Comparison of ENCODE assay signal across 14 cellular contexts in the genomic region with DNA sequence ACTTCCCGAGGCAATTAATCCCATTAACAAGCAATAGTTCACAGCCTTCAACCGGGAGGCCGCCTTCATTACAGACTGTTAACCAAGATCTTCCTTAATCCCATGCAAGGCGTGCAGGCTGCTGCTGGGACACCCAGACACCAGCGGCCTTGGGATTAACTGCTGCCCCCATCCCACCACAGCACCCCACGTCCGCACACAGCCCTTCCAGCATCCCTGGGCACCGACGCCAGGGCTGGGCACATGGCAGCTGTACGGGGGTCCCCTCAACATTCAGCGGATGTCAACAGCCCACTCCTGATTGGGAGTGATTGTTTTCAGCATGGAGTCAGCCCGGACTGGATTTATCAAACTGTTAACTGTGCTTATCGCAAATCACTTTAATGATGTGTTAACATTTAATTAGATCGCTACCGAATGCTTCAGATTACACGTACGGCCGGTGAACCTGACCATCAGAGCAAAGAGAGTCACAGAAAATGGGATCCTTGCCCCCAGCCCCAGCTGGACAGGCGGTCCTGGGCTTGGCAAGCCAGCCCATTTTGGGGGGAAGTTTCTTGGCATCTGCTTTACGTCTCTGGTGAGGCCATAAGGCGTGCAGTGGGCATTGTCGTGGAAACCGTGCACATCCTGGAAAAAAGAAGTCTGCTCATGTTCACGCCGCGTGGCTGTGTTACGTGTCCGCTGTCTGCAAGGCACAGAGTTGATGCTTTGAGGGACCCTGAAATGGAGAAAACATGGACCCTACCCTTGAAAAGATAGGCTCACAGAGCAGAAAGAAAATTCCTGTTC.
"Had no signal": no experiment of that assay in that cellular context is flagged by ENCODE, and none has a peak within 500 bp of the region (broad histone marks: within the 10 kb centered on the region; RNA-seq: fewer than 3 reads in every experiment).

No MANE protein-coding gene starts in this region.

- DNase-seq: activated CD4-positive, alpha-beta T cell treated with anti-CD3 and anti-CD28 coated beads, Interleukin-2, amount 50 U/mL, for 1 hour; activated gamma-delta T cell; activated T-cell treated with anti-CD3 and anti-CD28 coated beads for 4 hours; amygdala; brain microvascular endothelial cell; hypothalamus; mesendoderm; stimulated activated CD4-positive, alpha-beta T cell treated with anti-CD3 and anti-CD28 coated beads, Interleukin-1b, Interleukin-23, amount 100 ng/mL, for 48 hours; stimulated activated naive B cell treated with anti-CD40 and anti-IgM and Interleukin-4, amounts not matched to agents 10 μg/mL and 1 μg/mL and 100 μg/mL, for 72 hours; T-helper 2 cell; transverse colon had no signal

- H3K9me3 ChIP-seq: transverse colon had no signal

- ATAC-seq: esophagus mucosa; left colon; stimulated activated naive B cell treated with anti-CD40 and anti-IgM and Interleukin-4, amounts not matched to agents 10 μg/mL and 1 μg/mL and 100 μg/mL, for 72 hours had no signal

- H3K27me3 ChIP-seq: brain microvascular endothelial cell, ovary, transverse colon had no signal

- H3K4me1 ChIP-seq: transverse colon had no signal

- H3K4me3 ChIP-seq: ovary, transverse colon had no signal

- H3K36me3 ChIP-seq: brain microvascular endothelial cell, ovary, transverse colon had no signal

- H3K27ac ChIP-seq: brain microvascular endothelial cell, ovary, transverse colon had no signal
